In genomic region chr1:244794071-244794470, GRCh38 we compare ENCODE assay signal across 36 cellular contexts.
"Had no signal": no experiment of that assay in that cellular context is flagged by ENCODE, and none has a peak within 500 bp of the region (broad histone marks: within the 10 kb centered on the region; RNA-seq: fewer than 3 reads in every experiment).

No MANE protein-coding gene starts in this region.

- H3K36me3 ChIP-seq: adrenal gland, cardiac muscle cell had no signal

- H3K4me3 Mint-ChIP-seq: activated B cell treated with CpG ODN at 0.5 μM for 24 hours; activated CD4-positive, alpha-beta memory T cell treated with anti-CD3 and anti-CD28 coated beads for 36 hours; activated CD4-positive, alpha-beta T cell treated with anti-CD3 and anti-CD28 coated beads, Interleukin-2, amount 10 ng/mL, durations not matched to agents 24 days and 14 days; activated CD8-positive, alpha-beta T cell treated with anti-CD3 and anti-CD28 coated beads for 36 hours; activated naive CD4-positive, alpha-beta T cell treated with anti-CD3 and anti-CD28 coated beads for 36 hours; activated naive CD8-positive, alpha-beta T cell treated with anti-CD3 and anti-CD28 coated beads for 36 hours; activated T-cell treated with anti-CD3 and anti-CD28 coated beads, Interleukin-2, amount 50 U/mL, for 4 hours; activated T-cell treated with anti-CD3 and anti-CD28 coated beads, Interleukin-2, amount 50 U/mL, for 72 hours; activated T-helper 1 cell treated with anti-CD3 and anti-CD28 coated beads, Interleukin-12 subunit alpha, Interleukin-12 subunit beta, Interleukin-2, Interleukin-4 antibody, amounts not matched to agents 30 ng/mL and 10 ng/mL and 1 ng/mL, durations not matched to agents 14 hours and 24 hours and 36 hours; activated T-helper 17 cell treated with anti-CD3 and anti-CD28 coated beads, Interleukin-2, amount 50 U/mL, for 72 hours; brain; central memory CD8-positive, alpha-beta T cell; T-helper 1 cell treated with Interleukin-12 subunit alpha and Interleukin-12 subunit beta and Interleukin-4 antibody, amounts not matched to agents 30 μg/mL and 1 μg/mL, for 36 hours; T-helper 2 cell treated with Interferon-gamma antibody and Interleukin-4, amounts not matched to agents 5 μg/mL and 100 μg/mL, for 36 hours had no signal

- H3K27ac Mint-ChIP-seq: activated B cell treated with CpG ODN at 0.5 μM for 24 hours; activated CD4-positive, alpha-beta memory T cell treated with anti-CD3 and anti-CD28 coated beads for 36 hours; activated CD4-positive, alpha-beta T cell treated with anti-CD3 and anti-CD28 coated beads, Interleukin-2, amount 10 ng/mL, durations not matched to agents 24 days and 14 days; activated CD8-positive, alpha-beta T cell treated with anti-CD3 and anti-CD28 coated beads for 36 hours; activated naive CD4-positive, alpha-beta T cell treated with anti-CD3 and anti-CD28 coated beads for 36 hours; activated naive CD8-positive, alpha-beta T cell treated with anti-CD3 and anti-CD28 coated beads for 36 hours; activated T-cell treated with anti-CD3 and anti-CD28 coated beads, Interleukin-2, amount 50 U/mL, for 72 hours; activated T-helper 1 cell treated with anti-CD3 and anti-CD28 coated beads, Interleukin-12 subunit alpha, Interleukin-12 subunit beta, Interleukin-2, Interleukin-4 antibody, amounts not matched to agents 30 ng/mL and 10 ng/mL and 1 ng/mL, durations not matched to agents 14 hours and 24 hours and 36 hours; activated T-helper 17 cell treated with anti-CD3 and anti-CD28 coated beads, Interleukin-2, amount 50 U/mL, for 72 hours; brain; T-helper 1 cell treated with Interleukin-12 subunit alpha and Interleukin-12 subunit beta and Interleukin-4 antibody, amounts not matched to agents 30 μg/mL and 1 μg/mL, for 36 hours; T-helper 2 cell treated with Interferon-gamma antibody and Interleukin-4, amounts not matched to agents 5 μg/mL and 100 μg/mL, for 36 hours had no signal

- H3K4me1 Mint-ChIP-seq: activated CD4-positive, alpha-beta T cell treated with anti-CD3 and anti-CD28 coated beads, Interleukin-2, amount 10 ng/mL, durations not matched to agents 24 days and 14 days; activated naive CD8-positive, alpha-beta T cell treated with anti-CD3 and anti-CD28 coated beads for 36 hours; activated T-helper 17 cell treated with anti-CD3 and anti-CD28 coated beads, Interleukin-2, amount 50 U/mL, for 72 hours; central memory CD8-positive, alpha-beta T cell had no signal

- H3K9me3 Mint-ChIP-seq: activated B cell treated with CpG ODN at 0.5 μM for 24 hours; activated CD4-positive, alpha-beta memory T cell treated with anti-CD3 and anti-CD28 coated beads for 36 hours; activated CD4-positive, alpha-beta T cell treated with anti-CD3 and anti-CD28 coated beads, Interleukin-2, amount 10 ng/mL, durations not matched to agents 24 days and 14 days; activated CD8-positive, alpha-beta T cell treated with anti-CD3 and anti-CD28 coated beads for 36 hours; activated naive CD4-positive, alpha-beta T cell treated with anti-CD3 and anti-CD28 coated beads for 36 hours; activated naive CD4-positive, alpha-beta T cell treated with anti-CD3 and anti-CD28 coated beads, Interleukin-2, amount 50 U/mL, for 72 hours; activated naive CD8-positive, alpha-beta T cell treated with anti-CD3 and anti-CD28 coated beads for 36 hours; activated T-cell treated with anti-CD3 and anti-CD28 coated beads, Interleukin-2, amount 50 U/mL, for 4 hours; activated T-cell treated with anti-CD3 and anti-CD28 coated beads, Interleukin-2, amount 50 U/mL, for 72 hours; activated T-helper 1 cell treated with anti-CD3 and anti-CD28 coated beads, Interleukin-12 subunit alpha, Interleukin-12 subunit beta, Interleukin-2, Interleukin-4 antibody, amounts not matched to agents 30 ng/mL and 10 ng/mL and 1 ng/mL, durations not matched to agents 14 hours and 24 hours and 36 hours; activated T-helper 17 cell treated with anti-CD3 and anti-CD28 coated beads, Interleukin-2, amount 50 U/mL, for 72 hours; central memory CD8-positive, alpha-beta T cell; T-helper 1 cell treated with Interleukin-12 subunit alpha and Interleukin-12 subunit beta and Interleukin-4 antibody, amounts not matched to agents 30 μg/mL and 1 μg/mL, for 36 hours; T-helper 2 cell treated with Interferon-gamma antibody and Interleukin-4, amounts not matched to agents 5 μg/mL and 100 μg/mL, for 36 hours had no signal

- ATAC-seq: activated CD8-positive, alpha-beta T cell treated with anti-CD3 and anti-CD28 coated beads for 36 hours; activated naive CD4-positive, alpha-beta T cell treated with anti-CD3 and anti-CD28 coated beads, Interleukin-2, amount 50 U/mL, for 72 hours; activated T-cell treated with anti-CD3 and anti-CD28 coated beads, Interleukin-2, amount 50 U/mL, for 4 hours; activated T-cell treated with anti-CD3 and anti-CD28 coated beads, Interleukin-2, amount 50 U/mL, for 72 hours; activated T-helper 17 cell treated with anti-CD3 and anti-CD28 coated beads, Interleukin-2, amount 50 U/mL, for 72 hours had no signal

- H3K9me3 ChIP-seq: adrenal gland had no signal

- H3K36me3 Mint-ChIP-seq: activated CD4-positive, alpha-beta memory T cell treated with anti-CD3 and anti-CD28 coated beads for 36 hours; activated naive CD4-positive, alpha-beta T cell treated with anti-CD3 and anti-CD28 coated beads, Interleukin-2, amount 50 U/mL, for 72 hours; activated naive CD8-positive, alpha-beta T cell treated with anti-CD3 and anti-CD28 coated beads for 36 hours; brain had no signal

- H3K27me3 Mint-ChIP-seq: activated CD4-positive, alpha-beta T cell treated with anti-CD3 and anti-CD28 coated beads, Interleukin-2, amount 10 ng/mL, durations not matched to agents 24 days and 14 days; activated CD8-positive, alpha-beta T cell treated with anti-CD3 and anti-CD28 coated beads for 36 hours; activated naive CD8-positive, alpha-beta T cell treated with anti-CD3 and anti-CD28 coated beads for 36 hours; activated T-helper 17 cell treated with anti-CD3 and anti-CD28 coated beads, Interleukin-2, amount 50 U/mL, for 72 hours; brain; central memory CD8-positive, alpha-beta T cell had no signal

- H3K27me3 ChIP-seq: adrenal gland, cardiac muscle cell had no signal

- H3K27ac ChIP-seq: adrenal gland, cardiac muscle cell, VCaP had no signal

- H3K4me3 ChIP-seq: adrenal gland, cardiac muscle cell had no signal

- DNase-seq: activated B cell treated with CpG ODN at 0.5 μM for 24 hours; activated CD4-positive, alpha-beta memory T cell treated with anti-CD3 and anti-CD28 coated beads for 36 hours; activated CD4-positive, alpha-beta T cell treated with anti-CD3 and anti-CD28 coated beads for 4 hours; activated CD4-positive, alpha-beta T cell treated with anti-CD3 and anti-CD28 coated beads, Interleukin-2, amount 10 ng/mL, durations not matched to agents 24 days and 14 days; activated CD4-positive, alpha-beta T cell treated with anti-CD3 and anti-CD28 coated beads, Interleukin-2, amount 50 U/mL, for 1 hour; activated CD4-positive, alpha-beta T cell treated with anti-CD3 and anti-CD28 coated beads, Interleukin-2, amount 50 U/mL, for 4 hours; activated CD4-positive, CD25-positive, alpha-beta regulatory T cell treated with anti-CD3 and anti-CD28 coated beads, Interleukin-2, amount 50 U/mL, for 72 hours; activated CD8-positive, alpha-beta memory T cell treated with anti-CD3 and anti-CD28 coated beads, Interleukin-2, amount 50 U/mL, for 4 hours; activated CD8-positive, alpha-beta T cell treated with anti-CD3 and anti-CD28 coated beads for 36 hours; activated effector memory CD4-positive, alpha-beta T cell treated with anti-CD3 and anti-CD28 coated beads, Interleukin-2, amount 50 U/mL, for 16 hours; activated gamma-delta T cell treated with Interleukin-2 at 50 U/mL for 16 hours; activated naive CD4-positive, alpha-beta T cell; activated naive CD4-positive, alpha-beta T cell treated with anti-CD3 and anti-CD28 coated beads for 36 hours; activated naive CD4-positive, alpha-beta T cell treated with anti-CD3 and anti-CD28 coated beads, Interleukin-2, amount 50 U/mL, for 16 hours; activated naive CD8-positive, alpha-beta T cell treated with anti-CD3 and anti-CD28 coated beads for 36 hours; activated T-cell treated with anti-CD3 and anti-CD28 coated beads for 4 hours; activated T-cell treated with anti-CD3 and anti-CD28 coated beads, Interleukin-2, amount 50 U/mL, for 1 hour; activated T-cell treated with anti-CD3 and anti-CD28 coated beads, Interleukin-2, amount 50 U/mL, for 4 hours; activated T-cell treated with anti-CD3 and anti-CD28 coated beads, Interleukin-2, amount 50 U/mL, for 72 hours; adrenal gland; amniotic stem cell; aorta; caudate nucleus; cerebellar nuclear complex; T-helper 1 cell; T-helper 2 cell; T-helper 9 cell had no signal
